8 cellular contexts compared by ENCODE assay signal in genomic region chr1:78650114-78650513, GRCh38. TPM values are rescaled to one million over a fixed set of nuclear protein-coding genes. Genes with fewer than 3 reads are reported as not detected.
DNase-seq lines count a peak whose midpoint lies in the region; ATAC-seq, FAIRE-seq and TF ChIP-seq lines count a peak whose summit lies in the region.

No MANE protein-coding gene starts in this region.

- TF ChIP-seq POLR2A in upper lobe of left lung (IDR thresholded peaks at IDR 0.05), result no peak

- no peak for FAIRE-seq in kidney (lab: Jason Lieb, UNC)
- FAIRE-seq in HTR-8/SVneo (lab: Jason Lieb, UNC), result no peak

- peak overlapping the region; percentile 83 to 97 for H3K4me3 Mint-ChIP-seq in activated T-cell treated with anti-CD3 and anti-CD28 coated beads, Interleukin-2, amount 50 U/mL, for 72 hours
- H3K4me3 Mint-ChIP-seq in activated CD8-positive, alpha-beta T cell treated with anti-CD3 and anti-CD28 coated beads for 36 hours, result peak overlapping the region; percentile 86

- H3K9me3 Mint-ChIP-seq in activated T-cell treated with anti-CD3 and anti-CD28 coated beads, Interleukin-2, amount 50 U/mL, for 72 hours, result peaks cover 11 to 14% of the 10 kb centered on the region in 2 donors
- H3K9me3 Mint-ChIP-seq in activated CD8-positive, alpha-beta T cell treated with anti-CD3 and anti-CD28 coated beads for 36 hours, result peaks cover 20% of the 10 kb centered on the region

- no peak for ATAC-seq in activated T-cell treated with anti-CD3 and anti-CD28 coated beads, Interleukin-2, amount 50 U/mL, for 72 hours (replicated peaks in 1 of 2)
- ATAC-seq in activated CD8-positive, alpha-beta T cell treated with anti-CD3 and anti-CD28 coated beads for 36 hours, result peak; percentile 34
- peak in 1 of 2 donors; percentile 59 for ATAC-seq in upper lobe of left lung (ENCODE audit: low FRiP score in 2 of 2)

- H3K9me3 ChIP-seq in kidney (ENCODE audit: control insufficient read depth in 1 of 2, low read length in 2 of 2) (peaks cover 0 to 3% of the 10 kb centered on the region in 2 donors), upper lobe of left lung (no peaks in the 10 kb centered on the region)

- H3K27ac ChIP-seq in kidney (ENCODE audit: low read depth in 2 of 2, low read length in 2 of 2) (no peak overlapping the region), upper lobe of left lung (peak overlapping the region; percentile 72 to 78 (median 74))

- no peaks in the 10 kb centered on the region for H3K27me3 ChIP-seq in upper lobe of left lung

- peaks cover 19 to 20% of the 10 kb centered on the region in 2 donors for H3K36me3 Mint-ChIP-seq in activated T-cell treated with anti-CD3 and anti-CD28 coated beads, Interleukin-2, amount 50 U/mL, for 72 hours (ENCODE audit: insufficient read depth in 2 of 2)
- peaks cover 28% of the 10 kb centered on the region for H3K36me3 Mint-ChIP-seq in activated CD8-positive, alpha-beta T cell treated with anti-CD3 and anti-CD28 coated beads for 36 hours (ENCODE audit: low read depth)

- no peak for DNase-seq in activated T-cell treated with anti-CD3 and anti-CD28 coated beads, Interleukin-2, amount 50 U/mL, for 72 hours
- DNase-seq in activated T-cell treated with anti-CD3 and anti-CD28 coated beads for 4 hours (no peak), kidney (no peak), upper lobe of left lung (no peak), HTR-8/SVneo (ENCODE audit: insufficient read length, low spot score) (no peak), DMS153 treated with DMSO at 0.1 percent for 48 hours (lab: John Stamatoyannopoulos, UW; ENCODE audit: unreplicated experiment) (no peak)
- no peak for DNase-seq in activated CD8-positive, alpha-beta T cell treated with anti-CD3 and anti-CD28 coated beads for 36 hours
- no peak for DNase-seq in stimulated activated CD4-positive, alpha-beta T cell treated with anti-CD3 and anti-CD28 coated beads, Interleukin-4, amount 100 ng/mL, for 4 hours

- H3K4me3 ChIP-seq in kidney (ENCODE audit: low read length in 2 of 2) (peak overlapping the region; percentile 48 to 68), upper lobe of left lung (peak overlapping the region; percentile 32 to 54 (median 44))

- H3K4me1 Mint-ChIP-seq in activated T-cell treated with anti-CD3 and anti-CD28 coated beads, Interleukin-2, amount 50 U/mL, for 72 hours (ENCODE audit: low read depth), result peaks cover 62% of the 10 kb centered on the region
- H3K4me1 Mint-ChIP-seq in activated CD8-positive, alpha-beta T cell treated with anti-CD3 and anti-CD28 coated beads for 36 hours (ENCODE audit: low read depth), result peaks cover 50% of the 10 kb centered on the region

- CTCF ChIA-PET in activated CD8-positive, alpha-beta T cell treated with anti-CD3 and anti-CD28 coated beads for 36 hours (lab: Charles Lee), result interaction anchor here (1.1 to 1.4 kb wide), 4 partner anchors 24 to 33 kb away, joined by 5 to 8 read pairs (median 6); partner anchors contain the start of gene IFI44L

- WGBS in upper lobe of left lung, 2 donors, result 22 to 35% methylated on average over 4 of the region's 4 CpGs

- peak overlapping the region; percentile 95 for H3K27ac Mint-ChIP-seq in activated T-cell treated with anti-CD3 and anti-CD28 coated beads, Interleukin-2, amount 50 U/mL, for 72 hours
- H3K27ac Mint-ChIP-seq in activated CD8-positive, alpha-beta T cell treated with anti-CD3 and anti-CD28 coated beads for 36 hours, result peak overlapping the region; percentile 86

- intact Hi-C loops in activated CD8-positive, alpha-beta T cell treated with anti-CD3 and anti-CD28 coated beads for 36 hours (cut with micrococcal nuclease), result no loop called here
- intact Hi-C loops in kidney (cut with DNase I), result no loop called here

- H3K9ac ChIP-seq in kidney (ENCODE audit: low read length in 2 of 2), result no peak overlapping the region

- H3K27me3 Mint-ChIP-seq in activated T-cell treated with anti-CD3 and anti-CD28 coated beads, Interleukin-2, amount 50 U/mL, for 72 hours (ENCODE audit: low read depth), result no peaks in the 10 kb centered on the region
- no peaks in the 10 kb centered on the region for H3K27me3 Mint-ChIP-seq in activated CD8-positive, alpha-beta T cell treated with anti-CD3 and anti-CD28 coated beads for 36 hours

- no peaks in the 10 kb centered on the region for H3K36me3 ChIP-seq in kidney (ENCODE audit: control insufficient read depth in 1 of 2, insufficient read depth in 2 of 2, low read length in 2 of 2)
- peaks cover 0 to 4% (median 0%) of the 10 kb centered on the region in 4 donors for H3K36me3 ChIP-seq in upper lobe of left lung

- H3K4me1 ChIP-seq in kidney (ENCODE audit: control insufficient read depth in 1 of 2, insufficient read depth in 1 of 2, low read depth in 1 of 2, low read length in 2 of 2) (no peaks in the 10 kb centered on the region), upper lobe of left lung (peaks cover 13 to 26% (median 20%) of the 10 kb centered on the region in 4 donors)

- POLR2A ChIA-PET in activated CD8-positive, alpha-beta T cell treated with anti-CD3 and anti-CD28 coated beads for 36 hours (lab: Charles Lee), result interaction anchor here (0.5 to 1.0 kb wide), 3 partner anchors 14 to 30 kb away, joined by 3 read pairs; partner anchors contain the start of gene IFI44L

- no peak for TF ChIP-seq CTCF in activated CD8-positive, alpha-beta T cell treated with anti-CD3 and anti-CD28 coated beads for 36 hours (IDR thresholded peaks at IDR 0.05)
- TF ChIP-seq CTCF in kidney (IDR thresholded peaks at IDR 0.05; ENCODE audit: borderline replicate concordance, extremely low read depth, insufficient read depth) (no peak), upper lobe of left lung (IDR thresholded peaks at IDR 0.05) (no peak)

- TF ChIP-seq EP300 in upper lobe of left lung (IDR thresholded peaks at IDR 0.05), result no peak

RNA-seq across cellular contexts. Expression of gene IFI44, which starts 0.5 kb away (rescaled TPM):
- total RNA-seq in activated T-cell treated with anti-CD3 and anti-CD28 coated beads, Interleukin-2, amount 50 U/mL, for 72 hours, result 10 to 100 TPM; 25.9 to 77.5 TPM
- total RNA-seq in activated CD8-positive, alpha-beta T cell treated with anti-CD3 and anti-CD28 coated beads for 36 hours, result 10 to 100 TPM; 37.2 to 38.4 TPM
- 42.3 TPM for total RNA-seq in kidney
- 21.9 TPM for polyA plus RNA-seq in kidney (ENCODE audit: insufficient read depth, low read depth, low replicate concordance)
- total RNA-seq in upper lobe of left lung, result 10 to 100 TPM; 18.8 to 60.8 (median 37.2) TPM

RNA-seq across cellular contexts. Expression of gene IFI44L, which starts 29.9 kb away (rescaled TPM):
- 10 to 100 TPM; 21.4 to 62.5 TPM for total RNA-seq in activated T-cell treated with anti-CD3 and anti-CD28 coated beads, Interleukin-2, amount 50 U/mL, for 72 hours
- total RNA-seq in activated CD8-positive, alpha-beta T cell treated with anti-CD3 and anti-CD28 coated beads for 36 hours, result 10 to 100 TPM; 22.4 to 22.5 TPM
- total RNA-seq in kidney (20.6 TPM), upper lobe of left lung (10 to 100 TPM in 4 of 6 donors, 1 to 10 TPM in 2; 6.1 to 29.3 (median 18.3) TPM)
- polyA plus RNA-seq in kidney (ENCODE audit: insufficient read depth, low read depth, low replicate concordance), result 5.7 TPM

Comparison
In these comparisons a context has a peak if more than half of its experiments do, and no peak if none do; other contexts are left out.
1. H3K27ac ChIP-seq: peak in upper lobe of left lung (4 of 4); none in kidney (0 of 2).